Comparison of ENCODE assay signal across 19 cellular contexts in the genomic region with DNA sequence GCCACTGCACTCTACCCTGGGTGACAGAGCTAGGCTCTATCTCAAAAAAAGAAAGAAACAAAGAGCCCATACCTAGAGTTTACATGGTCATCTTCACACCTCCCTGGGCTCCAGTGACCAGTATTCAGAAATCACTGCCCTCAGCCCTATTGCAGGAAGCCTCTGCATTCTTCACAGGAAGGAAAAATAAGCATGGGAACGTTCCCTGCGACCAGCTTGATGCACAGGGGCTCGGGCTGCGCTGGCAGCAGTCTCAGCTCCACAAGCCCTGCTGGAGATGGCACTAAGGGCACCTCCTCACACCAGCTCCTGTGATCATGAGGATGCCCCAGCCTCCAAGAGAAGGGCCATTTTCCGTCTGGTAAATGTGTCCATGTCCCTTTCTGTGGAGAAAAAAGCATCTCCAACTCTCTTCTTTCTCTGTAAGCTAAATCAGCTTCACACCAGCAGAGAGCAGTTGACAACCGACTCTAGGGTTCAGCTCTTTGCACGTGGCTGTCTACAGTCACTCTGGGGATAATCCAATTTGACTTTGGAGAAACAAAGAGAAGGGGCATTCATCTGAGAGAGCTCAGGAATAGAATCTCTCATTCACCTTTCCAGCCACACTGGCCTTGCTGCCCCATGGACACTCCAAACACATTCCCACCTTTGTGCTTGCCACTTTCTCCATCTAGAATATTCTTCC. TPM values are rescaled to one million over a fixed set of nuclear protein-coding genes. Genes with fewer than 3 reads are reported as not detected.
DNase-seq lines count a peak whose midpoint lies in the region; ATAC-seq and TF ChIP-seq lines count a peak whose summit lies in the region.
"Had no signal": no experiment of that assay in that cellular context is flagged by ENCODE, and none has a peak within 500 bp of the region (broad histone marks: within the 10 kb centered on the region; RNA-seq: fewer than 3 reads in every experiment).

No MANE protein-coding gene starts in this region.

- H3K9me3 ChIP-seq in heart right ventricle = no peaks in the 10 kb centered on the region
- H3K9me3 ChIP-seq in endodermal cell (ENCODE audit: control insufficient read depth, low read length) = peaks cover 7% of the 10 kb centered on the region
- H3K9me3 ChIP-seq in lung (ENCODE audit: control insufficient read depth in 2 of 2, insufficient read depth in 1 of 2, low read length in 1 of 2) = peaks cover 0 to 8% of the 10 kb centered on the region in 2 donors
- no peaks in the 10 kb centered on the region for H3K9me3 ChIP-seq in stomach smooth muscle (ENCODE audit: control insufficient read depth in 2 of 2, low read length in 2 of 2)
- no peaks in the 10 kb centered on the region for H3K9me3 ChIP-seq in testis

- H3K36me3 ChIP-seq in heart right ventricle = no peaks in the 10 kb centered on the region
- H3K36me3 ChIP-seq in endodermal cell (ENCODE audit: control insufficient read depth, insufficient read depth, low read length) = no peaks in the 10 kb centered on the region
- no peaks in the 10 kb centered on the region for H3K36me3 ChIP-seq in lung (ENCODE audit: control insufficient read depth in 2 of 2, insufficient read depth in 2 of 2, low read length in 2 of 2)
- no peaks in the 10 kb centered on the region for H3K36me3 ChIP-seq in stomach smooth muscle (ENCODE audit: control insufficient read depth in 2 of 2, insufficient read depth in 2 of 2, low read length in 2 of 2)
- H3K36me3 ChIP-seq in testis (ENCODE audit: low read depth, missing control alignments) = no peaks in the 10 kb centered on the region

- DNase-seq in heart right ventricle (no peak), cardiac septum (ENCODE audit: low spot score) (no peak), endodermal cell (no peak), lung (ENCODE audit: low spot score) (no peak), testis (no peak), foreskin keratinocyte (no peak)
- DNase-seq in naive thymus-derived CD8-positive, alpha-beta T cell = no peak
- DNase-seq: 8988T, DMS79, HCEC 1CT, MM.1S, NCI-H1092, NCI-H146, NCI-H2029 treated with DMSO at 0.1 percent for 48 hours, NCI-H2171, NCI-H526 had no signal

- POLR2A ChIA-PET in naive thymus-derived CD8-positive, alpha-beta T cell (lab: Charles Lee) = no interaction called here

- intact Hi-C loops in heart right ventricle (cut with DNase I) = loop anchor here in 1 of 10 donors (2.0 kb wide), 1 partner anchor 29 kb away; no protein-coding TSS in a partner anchor
- intact Hi-C loops in cardiac septum (cut with DNase I) = no loop called here
- intact Hi-C loops in testis (cut with DNase I; ENCODE audit: low total_unique reads) = no loop called here

- peak overlapping the region; percentile 46 to 87 (median 69) for H3K27ac ChIP-seq in heart right ventricle
- H3K27ac ChIP-seq in endodermal cell (ENCODE audit: low read depth, low read length) = no peak overlapping the region
- H3K27ac ChIP-seq in lung (ENCODE audit: low read depth in 1 of 2, low read length in 1 of 2) = peak overlapping the region; percentile 35 to 72
- peak overlapping the region; percentile 24 for H3K27ac ChIP-seq in stomach smooth muscle (ENCODE audit: low read length)
- H3K27ac ChIP-seq in testis = no peak overlapping the region
- H3K27ac ChIP-seq in foreskin keratinocyte = no peak overlapping the region

- peaks cover 2% of the 10 kb centered on the region for H3K36me3 Mint-ChIP-seq in endodermal cell (ENCODE audit: low read depth)
- H3K36me3 Mint-ChIP-seq in naive thymus-derived CD8-positive, alpha-beta T cell = no peaks in the 10 kb centered on the region
- H3K36me3 Mint-ChIP-seq: CD14-positive monocyte had no signal

- H3K27ac Mint-ChIP-seq in endodermal cell = no peak overlapping the region
- H3K27ac Mint-ChIP-seq in naive thymus-derived CD8-positive, alpha-beta T cell = no peak overlapping the region
- H3K27ac Mint-ChIP-seq: CD14-positive monocyte had no signal

- peaks cover 11% of the 10 kb centered on the region for H3K27me3 Mint-ChIP-seq in endodermal cell (ENCODE audit: insufficient read depth)
- peaks cover 0 to 3% (median 0%) of the 10 kb centered on the region in 5 donors for H3K27me3 Mint-ChIP-seq in naive thymus-derived CD8-positive, alpha-beta T cell

- TF ChIP-seq CTCF in heart right ventricle (IDR thresholded peaks at IDR 0.05) = peak in 1 of 9 donors; percentile 13
- TF ChIP-seq CTCF in endodermal cell (conservative IDR thresholded peaks at IDR 0.05) = no peak
- TF ChIP-seq CTCF in lung (IDR thresholded peaks at IDR 0.05; ENCODE audit: control extremely low read depth, extremely low read depth) = no peak
- TF ChIP-seq CTCF in testis (IDR thresholded peaks at IDR 0.05) = no peak
- no peak for TF ChIP-seq CTCF in foreskin keratinocyte (conservative IDR thresholded peaks at IDR 0.05)

- H3K9ac ChIP-seq in endodermal cell (ENCODE audit: extremely low read depth, low read length, poor library complexity, severe bottlenecking) (no peak overlapping the region), stomach smooth muscle (ENCODE audit: low read length in 2 of 2) (no peak overlapping the region)

- no peak for TF ChIP-seq POLR2A in testis (IDR thresholded peaks at IDR 0.05)

- ATAC-seq in heart right ventricle (peak in 3 of 8 donors; percentile 4 to 31 (median 30)), lung (ENCODE audit: insufficient read depth, low FRiP score) (no peak), foreskin keratinocyte (no peak)
- no peak for ATAC-seq in naive thymus-derived CD8-positive, alpha-beta T cell

- peaks cover 2% of the 10 kb centered on the region for H3K9me3 Mint-ChIP-seq in endodermal cell
- peaks cover 0 to 2% (median 0%) of the 10 kb centered on the region in 9 donors for H3K9me3 Mint-ChIP-seq in naive thymus-derived CD8-positive, alpha-beta T cell

- H3K27me3 ChIP-seq in heart right ventricle = no peaks in the 10 kb centered on the region
- H3K27me3 ChIP-seq in endodermal cell (ENCODE audit: control insufficient read depth, insufficient read depth, low read length, poor library complexity, severe bottlenecking) = no peaks in the 10 kb centered on the region
- no peaks in the 10 kb centered on the region for H3K27me3 ChIP-seq in lung (ENCODE audit: control insufficient read depth, insufficient read depth)
- H3K27me3 ChIP-seq in stomach smooth muscle (ENCODE audit: control insufficient read depth in 1 of 2, insufficient read depth in 2 of 2, low read length in 2 of 2) = no peaks in the 10 kb centered on the region
- no peaks in the 10 kb centered on the region for H3K27me3 ChIP-seq in testis
- H3K27me3 ChIP-seq in foreskin keratinocyte = no peaks in the 10 kb centered on the region

- H3K4me3 ChIP-seq in heart right ventricle (no peak overlapping the region), endodermal cell (ENCODE audit: low read length) (peak overlapping the region; percentile 44), lung (no peak overlapping the region), stomach smooth muscle (ENCODE audit: low read length in 2 of 2) (no peak overlapping the region), testis (no peak overlapping the region)

- peaks cover 17% of the 10 kb centered on the region for H3K4me1 Mint-ChIP-seq in endodermal cell
- H3K4me1 Mint-ChIP-seq in naive thymus-derived CD8-positive, alpha-beta T cell = peaks cover 0 to 2% (median 0%) of the 10 kb centered on the region in 4 donors

- no peak overlapping the region for H3K4me3 Mint-ChIP-seq in endodermal cell
- no peak overlapping the region for H3K4me3 Mint-ChIP-seq in naive thymus-derived CD8-positive, alpha-beta T cell
- H3K4me3 Mint-ChIP-seq: CD14-positive monocyte had no signal

- H3K4me1 ChIP-seq in heart right ventricle = peaks cover 0 to 72% (median 23%) of the 10 kb centered on the region in 9 donors
- H3K4me1 ChIP-seq in endodermal cell (ENCODE audit: control insufficient read depth, insufficient read depth, low read length) = peaks cover 7% of the 10 kb centered on the region
- H3K4me1 ChIP-seq in lung (ENCODE audit: control insufficient read depth in 2 of 2, insufficient read depth in 2 of 2, low read length in 2 of 2) = peaks cover 2 to 11% of the 10 kb centered on the region in 2 donors
- H3K4me1 ChIP-seq in stomach smooth muscle (ENCODE audit: control insufficient read depth, insufficient read depth, low read length) = no peaks in the 10 kb centered on the region
- no peaks in the 10 kb centered on the region for H3K4me1 ChIP-seq in testis
- no peaks in the 10 kb centered on the region for H3K4me1 ChIP-seq in foreskin keratinocyte

- WGBS in heart right ventricle, 2 donors = 63 to 72% methylated on average over 7 of the region's 7 CpGs
- WGBS in endodermal cell (ENCODE audit: insufficient coverage in 1 of 2, insufficient read length in 1 of 2), 2 experiments = 87 to 97% methylated on average over 3 to 7 of the region's 7 CpGs
- WGBS in lung, 2 donors = 69% methylated on average over 7 of the region's 7 CpGs
- WGBS in testis, 2 donors = 79 to 86% methylated on average over 7 of the region's 7 CpGs

RNA-seq across cellular contexts. Expression of a gene that starts 33.1 kb away (rescaled TPM):
- total RNA-seq in heart right ventricle (10 to 100 TPM; 14.5 to 43.3 (median 23.5) TPM), cardiac septum (33.3 TPM), endodermal cell (10 to 100 TPM; 11.4 to 14.5 TPM), lung (100 to 1,000 TPM in 1 of 2 donors, 10 to 100 TPM in 1; 58.1 to 147 TPM), testis (10 to 100 TPM; 15.7 to 17.8 TPM), foreskin keratinocyte (not detected in 2 replicates)
- polyA plus RNA-seq in heart right ventricle (10 to 100 TPM; 21.3 to 30.4 TPM), lung (10 to 100 TPM; 18.1 to 34.0 TPM), testis (ENCODE audit: insufficient read depth, low read depth, low replicate concordance) (14.6 TPM), foreskin keratinocyte (not detected in 2 replicates)
- 25.9 TPM for polyA plus RNA-seq in endodermal cell (2013, experiment 1 of 2)
- polyA plus RNA-seq in endodermal cell (2013, experiment 2 of 2) = 26.5 TPM
- not detected for total RNA-seq in naive thymus-derived CD8-positive, alpha-beta T cell
- polyA plus RNA-seq in naive thymus-derived CD8-positive, alpha-beta T cell = under 1 TPM in 1 of 3 donors, not detected in 2; 0.38 TPM
- total RNA-seq: LHCN-M2 had no signal
- polyA plus RNA-seq: CD14-positive monocyte had no signal

Comparison
In these comparisons a context has a peak if more than half of its experiments do, and no peak if none do; other contexts are left out.
1. H3K27ac ChIP-seq: peak in heart right ventricle (10 of 10), lung (2 of 2) and stomach smooth muscle (single experiment); none in endodermal cell (single experiment), testis (0 of 2) and foreskin keratinocyte (single experiment).
2. RNA of a gene that starts 33.1 kb away (total RNA-seq): 58.1 to 147 TPM in lung, 33.3 TPM in cardiac septum (single experiment), 14.5 to 43.3 TPM in heart right ventricle, 15.7 to 17.8 TPM in testis and 11.4 to 14.5 TPM in endodermal cell; not detected in naive thymus-derived CD8-positive, alpha-beta T cell and not detected in foreskin keratinocyte; every median in the first group is over 10 times any median in the second.